In genomic region chr17:9529033-9529748, GRCh38 we compare ENCODE assay signal across 8 cellular contexts. TPM values are rescaled to one million over a fixed set of nuclear protein-coding genes. Genes with fewer than 3 reads are reported as not detected.
DNase-seq lines count a peak whose midpoint lies in the region; ATAC-seq and TF ChIP-seq lines count a peak whose summit lies in the region.
"Had no signal": no experiment of that assay in that cellular context is flagged by ENCODE, and none has a peak within 500 bp of the region (broad histone marks: within the 10 kb centered on the region; RNA-seq: fewer than 3 reads in every experiment).

No MANE protein-coding gene starts in this region.

- H3K4me3 ChIP-seq in cardiac fibroblast (replicated peaks in 1 of 2; ENCODE audit: low read depth in 2 of 2, low read length in 2 of 2), result no peak overlapping the region

- H3K27ac Mint-ChIP-seq in neural crest cell (ENCODE audit: unreplicated experiment), result no peak overlapping the region
- H3K27ac Mint-ChIP-seq: T-helper 1 cell treated with Interleukin-12 subunit alpha and Interleukin-12 subunit beta and Interleukin-4 antibody, amounts not matched to agents 30 μg/mL and 1 μg/mL, for 36 hours had no signal

- no peak overlapping the region for H3K27ac ChIP-seq in caudate nucleus (ENCODE audit: low read depth, low read length)

- peaks cover 2% of the 10 kb centered on the region for H3K9me3 Mint-ChIP-seq in neural crest cell
- H3K9me3 Mint-ChIP-seq: T-helper 1 cell treated with Interleukin-12 subunit alpha and Interleukin-12 subunit beta and Interleukin-4 antibody, amounts not matched to agents 30 μg/mL and 1 μg/mL, for 36 hours had no signal

- in situ Hi-C loops in KBM-7 (cut with MboI; ENCODE audit: low pct_unique_long_range_greater_than_20kb, low sequenced_read_pairs), result loop anchor here (25.0 kb wide), 1 partner anchor 542 kb away; no protein-coding TSS in a partner anchor

- TF ChIP-seq CTCF in GM10248 (IDR thresholded peaks at IDR 0.05; ENCODE audit: control extremely low read depth, extremely low read depth, low read depth, missing control alignments), result peak; percentile 43
- peak; percentile 62 for TF ChIP-seq CTCF in cardiac fibroblast (IDR thresholded peaks at IDR 0.05; ENCODE audit: low read depth, low read length)
- TF ChIP-seq CTCF in neural crest cell (conservative IDR thresholded peaks at IDR 0.05), result peak; percentile 70

- H3K4me1 Mint-ChIP-seq in neural crest cell, result peaks cover 4% of the 10 kb centered on the region

- CTCF ChIA-PET in GM10248 (lab: Yijun Ruan, JAX), result interaction anchor here (1.3 kb wide), 1 partner anchor 21 kb away, joined by 4 read pairs; no protein-coding TSS in a partner anchor

- POLR2A ChIA-PET in GM10248 (lab: Yijun Ruan, JAX), result no interaction called here

- H3K27me3 Mint-ChIP-seq in neural crest cell (ENCODE audit: low read depth), result no peaks in the 10 kb centered on the region

- DNase-seq in GM10248 (ENCODE audit: extremely low spot score) (peak; percentile 36), KBM-7 (peak; percentile 28), cardiac fibroblast (ENCODE audit: low read depth in 2 of 2) (peak; percentile 38 to 57), neural crest cell (ENCODE audit: low read depth, low spot score) (no peak), caudate nucleus (lab: John Stamatoyannopoulos, UW) (no peak)

- ATAC-seq in GM21529 (IDR thresholded peaks at IDR 0.05; ENCODE audit: unreplicated experiment) (no peak), GM19023 (IDR thresholded peaks at IDR 0.05; ENCODE audit: unreplicated experiment) (no peak)

- no peak overlapping the region for H3K4me3 Mint-ChIP-seq in neural crest cell
- H3K4me3 Mint-ChIP-seq: T-helper 1 cell treated with Interleukin-12 subunit alpha and Interleukin-12 subunit beta and Interleukin-4 antibody, amounts not matched to agents 30 μg/mL and 1 μg/mL, for 36 hours had no signal

- peaks cover 5% of the 10 kb centered on the region for H3K36me3 Mint-ChIP-seq in neural crest cell (ENCODE audit: low read depth)

RNA-seq across cellular contexts. Expression of gene STX8, which starts 46.4 kb away (rescaled TPM):
- 56.6 and 59.9 TPM in 2 replicates for total RNA-seq in neural crest cell

RNA-seq across cellular contexts. Expression of gene CFAP52, which starts 47.3 kb away (rescaled TPM):
- not detected in 2 replicates for total RNA-seq in neural crest cell

Comparison
In these comparisons a context has a peak if more than half of its experiments do, and no peak if none do; other contexts are left out.
1. DNase-seq: peak in GM10248 (single experiment), KBM-7 (single experiment) and cardiac fibroblast (2 of 2); none in neural crest cell (single experiment) and caudate nucleus (0 of 61).
2. Peak in every context shown above with its lines, with median percentiles within 50 percentile points of each other: CTCF ChIP-seq.